2 cellular contexts compared by ENCODE assay signal in the genomic region with DNA sequence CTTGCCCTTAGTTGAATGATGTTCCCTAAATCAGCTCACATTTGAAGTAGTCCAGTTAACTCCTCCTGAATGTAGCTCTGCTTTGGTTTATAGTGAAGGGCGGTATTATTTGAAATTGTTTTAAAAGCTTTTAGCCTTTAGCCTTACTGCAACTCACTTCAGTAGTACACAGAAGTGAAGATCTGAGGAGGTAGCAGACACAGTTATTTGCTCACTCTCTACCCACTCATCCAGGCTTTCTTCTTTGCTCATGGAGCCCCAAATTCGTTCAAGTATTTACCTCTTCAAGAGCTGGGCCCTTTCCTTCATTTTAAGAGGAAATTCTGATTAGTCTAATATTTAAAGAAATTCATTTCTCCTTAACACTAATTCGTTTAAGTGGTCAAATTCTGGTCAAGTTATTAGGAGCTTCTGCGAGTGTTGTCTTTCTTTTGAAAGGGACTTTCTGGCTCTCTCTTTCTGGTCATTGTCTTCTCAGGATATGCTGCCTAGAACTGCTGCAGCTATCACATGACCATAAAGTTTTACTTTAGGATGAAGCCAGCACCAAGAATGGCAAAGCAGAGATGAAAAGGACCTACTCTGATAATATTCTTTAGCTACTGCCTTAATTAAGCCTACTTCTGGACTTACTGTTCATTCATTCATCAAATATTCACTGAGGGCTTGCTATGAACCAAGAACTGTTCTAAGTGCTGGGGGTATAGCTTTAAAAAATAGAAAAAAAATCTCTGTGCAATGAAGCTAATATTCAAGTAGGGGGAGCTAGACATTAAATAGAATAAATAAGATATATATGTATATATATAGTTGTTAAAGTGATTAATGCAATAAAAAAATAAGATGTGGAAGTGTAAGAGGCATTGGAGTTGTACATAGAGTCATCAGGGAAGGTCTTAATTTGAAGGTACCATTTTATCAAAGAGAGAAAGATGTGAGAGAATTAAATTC.
TF ChIP-seq lines count a peak whose summit lies in the region.

No MANE protein-coding gene starts in this region.

TF ChIP-seq in liver, 16 proteins besides CTCF, POLR2A, EP300 and RAD21 (continued from another document):
- TF ChIP-seq REST (IDR thresholded peaks at IDR 0.05) (no peak), YY1 (IDR thresholded peaks at IDR 0.05) (no peak), RXRA (IDR thresholded peaks at IDR 0.05) (no peak), HNF4A (conservative IDR thresholded peaks at IDR 0.05) (no peak), HNF4G (IDR thresholded peaks at IDR 0.05) (no peak), TAF1 (conservative IDR thresholded peaks at IDR 0.05) (no peak), ATF3 (IDR thresholded peaks at IDR 0.05) (no peak), FOXA2 (IDR thresholded peaks at IDR 0.05) (no peak), EGR1 (IDR thresholded peaks at IDR 0.05; ENCODE audit: low read depth in 2 of 2) (no peak), GABPA (IDR thresholded peaks at IDR 0.05 in 1 of 2, conservative IDR thresholded peaks at IDR 0.05 in 1 of 2) (no peak)
- TF ChIP-seq, protein P1, sequence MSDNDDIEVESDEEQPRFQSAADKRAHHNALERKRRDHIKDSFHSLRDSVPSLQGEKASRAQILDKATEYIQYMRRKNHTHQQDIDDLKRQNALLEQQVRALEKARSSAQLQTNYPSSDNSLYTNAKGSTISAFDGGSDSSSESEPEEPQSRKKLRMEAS (IDR thresholded peaks at IDR 0.05): no peak
TF ChIP-seq in liver: peak in this region for 0.

TF ChIP-seq in HepG2, 621 proteins besides CTCF, POLR2A, EP300 and RAD21 (continued from another document):
- TF ChIP-seq RCOR2 (CRISPR knock-in tag; IDR thresholded peaks at IDR 0.05) (no peak), ZZZ3 (CRISPR knock-in tag; IDR thresholded peaks at IDR 0.05; ENCODE audit: borderline replicate concordance) (no peak), NFKB2 (CRISPR knock-in tag; IDR thresholded peaks at IDR 0.05; ENCODE audit: borderline replicate concordance) (no peak), RBM22 (optimal IDR thresholded peaks at IDR 0.05; ENCODE audit: low read length) (no peak), TGIF2 (CRISPR knock-in tag; IDR thresholded peaks at IDR 0.05) (no peak), CENPBD1 (CRISPR knock-in tag; IDR thresholded peaks at IDR 0.05; ENCODE audit: borderline replicate concordance, low read depth) (no peak)
